ENCODE assay signal across 9 cellular contexts in the genomic region with DNA sequence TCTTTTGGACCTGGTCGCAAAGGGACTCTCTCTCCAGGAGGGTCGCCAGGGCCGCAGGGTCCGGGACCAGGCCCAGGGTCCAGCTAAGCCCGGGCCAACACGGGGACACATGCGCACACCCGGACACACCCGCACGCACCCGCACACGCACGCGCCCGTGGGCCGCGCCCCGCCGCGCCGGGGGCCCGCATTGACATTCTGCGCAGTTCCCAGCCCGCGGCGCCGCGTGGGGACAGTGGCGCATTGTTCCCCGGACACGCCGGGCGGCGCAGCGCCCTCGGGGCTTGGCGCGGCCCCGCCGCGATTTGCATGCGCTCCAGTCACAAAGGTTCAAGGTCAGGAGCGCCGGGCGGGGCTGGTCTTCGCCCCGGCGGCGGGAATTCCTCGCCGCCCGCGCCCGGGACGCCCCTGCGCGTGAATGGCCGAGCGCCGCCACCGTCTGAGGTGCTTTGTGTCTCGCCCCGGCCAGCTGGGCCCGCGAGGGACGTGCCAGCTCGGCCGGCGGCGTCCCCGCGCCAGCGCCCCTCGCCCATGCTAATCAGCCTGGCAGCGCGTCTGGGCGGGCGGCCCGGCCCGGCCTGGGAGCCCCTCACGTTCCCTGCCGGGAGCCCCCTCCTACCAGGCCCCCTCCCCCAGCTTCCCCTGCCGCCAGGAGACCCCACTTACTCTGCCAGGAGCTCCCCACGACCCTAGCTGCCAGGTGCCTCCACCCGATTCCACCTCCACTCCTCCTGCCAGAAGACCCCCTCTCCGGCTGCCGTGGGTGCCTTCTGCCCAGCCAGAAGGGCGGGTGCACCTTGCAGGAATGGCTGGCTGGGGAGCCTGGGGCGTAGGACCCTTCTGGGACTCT. TPM values are rescaled to one million over a fixed set of nuclear protein-coding genes. Genes with fewer than 3 reads are reported as not detected.
DNase-seq lines count a peak whose midpoint lies in the region; ATAC-seq, FAIRE-seq and TF ChIP-seq lines count a peak whose summit lies in the region.
"Had no signal": no experiment of that assay in that cellular context is flagged by ENCODE, and none has a peak within 500 bp of the region (broad histone marks: within the 10 kb centered on the region; RNA-seq: fewer than 3 reads in every experiment).

No MANE protein-coding gene starts in this region.

- intact Hi-C loops in left colon (cut with DNase I, micrococcal nuclease): no loop called here

- H3K36me3 ChIP-seq in HUES48 (ENCODE audit: control insufficient read depth, insufficient read depth, low read length) (no peaks in the 10 kb centered on the region), bronchial epithelial cell (ENCODE audit: control insufficient read depth, insufficient read depth, low read length) (no peaks in the 10 kb centered on the region), skeletal muscle tissue (ENCODE audit: control insufficient read depth in 3 of 3, insufficient read depth in 3 of 3, low read length in 3 of 3) (no peaks in the 10 kb centered on the region)

- ATAC-seq in left colon (peak; percentile 92), SK-N-SH treated with all-trans-retinoic acid at 6 μM for 48 hours (no peak)

- DNase-seq in bronchial epithelial cell (ENCODE audit: low read depth) (no peak), left colon (peak; percentile 76 to 87), ecto neural progenitor cell (ENCODE audit: low spot score) (no peak), GM12892 (ENCODE audit: insufficient read length) (no peak)
- DNase-seq in stimulated activated CD8-positive, alpha-beta memory T cell treated with anti-CD3 and anti-CD28 coated beads, Interleukin-4, amount 100 ng/mL, for 48 hours: no peak
- DNase-seq: activated CD4-positive, alpha-beta T cell treated with anti-CD3 and anti-CD28 coated beads, Interleukin-2, amount 50 U/mL, for 4 hours had no signal

- no peak for FAIRE-seq in bronchial epithelial cell (lab: Jason Lieb, UNC)
- FAIRE-seq in GM12892 (lab: Jason Lieb, UNC): no peak

- H3K4me1 ChIP-seq in HUES48 (ENCODE audit: control insufficient read depth, insufficient read depth, low read length): peaks cover 9% of the 10 kb centered on the region
- H3K4me1 ChIP-seq in skeletal muscle tissue (ENCODE audit: control insufficient read depth in 3 of 3, insufficient read depth in 3 of 3, low read length in 3 of 3): peaks cover 10 to 35% (median 18%) of the 10 kb centered on the region in 3 donors

- TF ChIP-seq POLR2A in GM12892 (IDR thresholded peaks at IDR 0.05; ENCODE audit: low read depth, low read length): no peak

- H3K27ac ChIP-seq in HUES48 (ENCODE audit: low read depth, low read length): no peak overlapping the region
- peak overlapping the region; percentile 57 for H3K27ac ChIP-seq in skeletal muscle tissue (ENCODE audit: low read depth, low read length)

- TF ChIP-seq CTCF in bronchial epithelial cell (IDR thresholded peaks at IDR 0.05; ENCODE audit: insufficient read depth, low read length, severe bottlenecking): no peak

- peaks cover 42% of the 10 kb centered on the region for H3K27me3 ChIP-seq in HUES48 (ENCODE audit: control insufficient read depth, insufficient read depth, low read length)
- no peaks in the 10 kb centered on the region for H3K27me3 ChIP-seq in bronchial epithelial cell (ENCODE audit: control insufficient read depth, insufficient read depth, low read length)
- peaks cover 0 to 3% (median 0%) of the 10 kb centered on the region in 3 donors for H3K27me3 ChIP-seq in skeletal muscle tissue (ENCODE audit: control insufficient read depth in 3 of 3, insufficient read depth in 3 of 3, low read length in 3 of 3)

- H3K9me3 ChIP-seq in HUES48 (ENCODE audit: control insufficient read depth, insufficient read depth, low read length) (no peaks in the 10 kb centered on the region), skeletal muscle tissue (ENCODE audit: control insufficient read depth in 3 of 3, low read length in 3 of 3) (no peaks in the 10 kb centered on the region)

- H3K9ac ChIP-seq in HUES48 (ENCODE audit: low read depth, low read length): peak overlapping the region; percentile 63
- H3K9ac ChIP-seq in skeletal muscle tissue (ENCODE audit: low read depth in 1 of 3, low read length in 3 of 3): peak overlapping the region; percentile 69 to 86 (median 79)

- H3K4me3 ChIP-seq in HUES48 (ENCODE audit: low read depth, low read length): peak overlapping the region; percentile 57
- H3K4me3 ChIP-seq in bronchial epithelial cell (ENCODE audit: low read depth, low read length): peak overlapping the region; percentile 37
- H3K4me3 ChIP-seq in skeletal muscle tissue (ENCODE audit: low read length in 3 of 3): peak overlapping the region; percentile 59 to 71 (median 65)

TF ChIP-seq in SK-N-SH treated with all-trans-retinoic acid at 6 μM for 48 hours, 23 proteins besides CTCF, POLR2A, EP300 and RAD21:
- TF ChIP-seq ZC3H10 (CRISPR knock-in tag; IDR thresholded peaks at IDR 0.05): no peak

RNA-seq across cellular contexts. Expression of a gene that starts 50.5 kb away (rescaled TPM):
- total RNA-seq in bronchial epithelial cell: 18.2 and 23.9 TPM in 2 replicates
- not detected for total RNA-seq in left colon
- not detected for total RNA-seq in skeletal muscle tissue
- 0.23 TPM for polyA plus RNA-seq in GM12892 (2012; ENCODE audit: missing spikeins)

Comparison
In these comparisons a context has a peak if more than half of its experiments do, and no peak if none do; other contexts are left out.
1. DNase-seq: peak in left colon (2 of 2); none in bronchial epithelial cell (single experiment), stimulated activated CD8-positive, alpha-beta memory T cell treated with anti-CD3 and anti-CD28 coated beads, Interleukin-4, amount 100 ng/mL, for 48 hours (single experiment), ecto neural progenitor cell (single experiment) and GM12892 (single experiment).
2. RNA of a gene that starts 50.5 kb away (total RNA-seq): 18.2 to 23.9 TPM in bronchial epithelial cell; not detected in left colon and not detected in skeletal muscle tissue (single experiment); every median in the first group is over 10 times any median in the second.
3. Peak in every context shown above with its lines, with median percentiles within 50 percentile points of each other: H3K4me3 ChIP-seq.